ENCODE assay signal across 2 cellular contexts in genomic region chr10:60311821-60312220, GRCh38.
TF ChIP-seq lines count a peak whose summit lies in the region.

No MANE protein-coding gene starts in this region.

TF ChIP-seq in HEK293, 187 proteins besides CTCF, POLR2A, EP300 and RAD21 (continued from another document):
- TF ChIP-seq ZBTB11 (tag by site-specific recombination; conservative IDR thresholded peaks at IDR 0.05; ENCODE audit: low read depth) = no peak

TF ChIP-seq in IMR-90, 13 proteins besides CTCF, POLR2A, EP300 and RAD21:
- TF ChIP-seq USF2 (IDR thresholded peaks at IDR 0.05; ENCODE audit: low read depth, low read length) = no peak
- TF ChIP-seq CHD1 (IDR thresholded peaks at IDR 0.05; ENCODE audit: low read depth, low read length) = no peak
- TF ChIP-seq NFE2L2 (IDR thresholded peaks at IDR 0.05; ENCODE audit: low read depth, low read length) = no peak
- no peak for TF ChIP-seq MXI1 (IDR thresholded peaks at IDR 0.05; ENCODE audit: borderline replicate concordance, low read depth, low read length)
- TF ChIP-seq, protein P1, sequence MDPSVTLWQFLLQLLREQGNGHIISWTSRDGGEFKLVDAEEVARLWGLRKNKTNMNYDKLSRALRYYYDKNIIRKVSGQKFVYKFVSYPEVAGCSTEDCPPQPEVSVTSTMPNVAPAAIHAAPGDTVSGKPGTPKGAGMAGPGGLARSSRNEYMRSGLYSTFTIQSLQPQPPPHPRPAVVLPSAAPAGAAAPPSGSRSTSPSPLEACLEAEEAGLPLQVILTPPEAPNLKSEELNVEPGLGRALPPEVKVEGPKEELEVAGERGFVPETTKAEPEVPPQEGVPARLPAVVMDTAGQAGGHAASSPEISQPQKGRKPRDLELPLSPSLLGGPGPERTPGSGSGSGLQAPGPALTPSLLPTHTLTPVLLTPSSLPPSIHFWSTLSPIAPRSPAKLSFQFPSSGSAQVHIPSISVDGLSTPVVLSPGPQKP (IDR thresholded peaks at IDR 0.05; ENCODE audit: borderline replicate concordance, low read depth, low read length) = no peak
- TF ChIP-seq MAZ (IDR thresholded peaks at IDR 0.05; ENCODE audit: borderline replicate concordance, low read depth, low read length) = no peak
